ENCODE assay signal across 14 cellular contexts in genomic region chr7:151252961-151253691, GRCh38. TPM values are rescaled to one million over a fixed set of nuclear protein-coding genes. Genes with fewer than 3 reads are reported as not detected.
DNase-seq lines count a peak whose midpoint lies in the region; ATAC-seq and TF ChIP-seq lines count a peak whose summit lies in the region.
"Had no signal": no experiment of that assay in that cellular context is flagged by ENCODE, and none has a peak within 500 bp of the region (broad histone marks: within the 10 kb centered on the region; RNA-seq: fewer than 3 reads in every experiment).

No MANE protein-coding gene starts in this region.

- intact Hi-C loops in esophagus muscularis mucosa (cut with DNase I), result no loop called here
- intact Hi-C loops in upper lobe of right lung (cut with DNase I), result no loop called here

- TF ChIP-seq EP300 in esophagus muscularis mucosa (IDR thresholded peaks at IDR 0.05), result no peak

- peaks cover 44 to 48% (median 47%) of the 10 kb centered on the region in 4 donors for H3K4me1 ChIP-seq in esophagus muscularis mucosa
- H3K4me1 ChIP-seq in upper lobe of right lung, result peaks cover 15% of the 10 kb centered on the region

- H3K27ac Mint-ChIP-seq in activated T-cell treated with anti-CD3 and anti-CD28 coated beads, Interleukin-2, amount 50 U/mL, for 72 hours, result no peak overlapping the region
- no peak overlapping the region for H3K27ac Mint-ChIP-seq in natural killer cell treated with Interleukin-12 subunit alpha and Interleukin-12 subunit beta and Interleukin-15 and Interleukin-18, amount 100 ng/mL, for 72 hours

- peaks cover 13% of the 10 kb centered on the region for H3K4me1 Mint-ChIP-seq in activated T-cell treated with anti-CD3 and anti-CD28 coated beads, Interleukin-2, amount 50 U/mL, for 72 hours (ENCODE audit: low read depth)
- peaks cover 18 to 21% of the 10 kb centered on the region in 2 donors for H3K4me1 Mint-ChIP-seq in natural killer cell treated with Interleukin-12 subunit alpha and Interleukin-12 subunit beta and Interleukin-15 and Interleukin-18, amount 100 ng/mL, for 72 hours (ENCODE audit: low read depth in 2 of 2)

- no peak for DNase-seq in activated T-cell treated with anti-CD3 and anti-CD28 coated beads, Interleukin-2, amount 50 U/mL, for 72 hours
- DNase-seq in activated T-cell treated with anti-CD3 and anti-CD28 coated beads, Interleukin-2, amount 50 U/mL, for 48 hours, result no peak
- DNase-seq in esophagus muscularis mucosa (ENCODE audit: extremely low spot score) (no peak), upper lobe of right lung (no peak), C1 segment of cervical spinal cord (lab: John Stamatoyannopoulos, UW) (no peak), NCI-H1105 (lab: John Stamatoyannopoulos, UW) (no peak)
- DNase-seq in natural killer cell treated with Interleukin-12 subunit alpha and Interleukin-12 subunit beta and Interleukin-15 and Interleukin-18, amount 100 ng/mL, for 72 hours (ENCODE audit: low spot score), result no peak
- DNase-seq in activated CD4-positive, CD25-positive, alpha-beta regulatory T cell treated with anti-CD3 and anti-CD28 coated beads, Interleukin-2, amount 50 U/mL, for 72 hours, result no peak
- DNase-seq: activated T-cell treated with anti-CD3 and anti-CD28 coated beads for 4 hours, NCI-H69 had no signal

- H3K4me3 Mint-ChIP-seq in activated T-cell treated with anti-CD3 and anti-CD28 coated beads, Interleukin-2, amount 50 U/mL, for 72 hours, result peak overlapping the region; percentile 21 to 36
- peak overlapping the region; percentile 47 for H3K4me3 Mint-ChIP-seq in natural killer cell treated with Interleukin-12 subunit alpha and Interleukin-12 subunit beta and Interleukin-15 and Interleukin-18, amount 100 ng/mL, for 72 hours

- no peaks in the 10 kb centered on the region for H3K9me3 ChIP-seq in esophagus muscularis mucosa
- H3K9me3 ChIP-seq in upper lobe of right lung, result no peaks in the 10 kb centered on the region
- H3K9me3 ChIP-seq: A549, left lung, thyroid gland had no signal

- no peak for TF ChIP-seq POLR2A in esophagus muscularis mucosa (IDR thresholded peaks at IDR 0.05; ENCODE audit: low read depth)

- no peaks in the 10 kb centered on the region for H3K36me3 ChIP-seq in esophagus muscularis mucosa
- H3K36me3 ChIP-seq in upper lobe of right lung, result no peaks in the 10 kb centered on the region
- H3K36me3 ChIP-seq: left lung, thyroid gland had no signal

- H3K9me3 Mint-ChIP-seq in activated T-cell treated with anti-CD3 and anti-CD28 coated beads, Interleukin-2, amount 50 U/mL, for 72 hours, result no peaks in the 10 kb centered on the region
- H3K9me3 Mint-ChIP-seq in natural killer cell treated with Interleukin-12 subunit alpha and Interleukin-12 subunit beta and Interleukin-15 and Interleukin-18, amount 100 ng/mL, for 72 hours, result no peaks in the 10 kb centered on the region

- H3K27ac ChIP-seq in esophagus muscularis mucosa (replicated peaks in 1 of 4), result peak overlapping the region; percentile 91 to 97 (median 94)
- H3K27ac ChIP-seq in upper lobe of right lung, result peak overlapping the region; percentile 82

- H3K27me3 Mint-ChIP-seq in activated T-cell treated with anti-CD3 and anti-CD28 coated beads, Interleukin-2, amount 50 U/mL, for 72 hours (ENCODE audit: low read depth), result peaks cover 54% of the 10 kb centered on the region
- H3K27me3 Mint-ChIP-seq in natural killer cell treated with Interleukin-12 subunit alpha and Interleukin-12 subunit beta and Interleukin-15 and Interleukin-18, amount 100 ng/mL, for 72 hours, result peaks cover 48 to 69% of the 10 kb centered on the region in 2 donors

- H3K4me3 ChIP-seq in esophagus muscularis mucosa (peak overlapping the region; percentile 69 to 72 (median 70)), upper lobe of right lung (no peak overlapping the region)

- no peak for ATAC-seq in activated T-cell treated with anti-CD3 and anti-CD28 coated beads, Interleukin-2, amount 50 U/mL, for 72 hours (replicated peaks in 1 of 2)
- ATAC-seq in natural killer cell treated with Interleukin-12 subunit alpha and Interleukin-12 subunit beta and Interleukin-15 and Interleukin-18, amount 100 ng/mL, for 72 hours, result no peak
- no peak for ATAC-seq in upper lobe of right lung

- TF ChIP-seq CTCF in esophagus muscularis mucosa (IDR thresholded peaks at IDR 0.05) (no peak), upper lobe of right lung (IDR thresholded peaks at IDR 0.05) (no peak)

- 64% methylated on average over 16 of the region's 17 CpGs for WGBS in esophagus muscularis mucosa

- no peaks in the 10 kb centered on the region for H3K36me3 Mint-ChIP-seq in activated T-cell treated with anti-CD3 and anti-CD28 coated beads, Interleukin-2, amount 50 U/mL, for 72 hours (ENCODE audit: insufficient read depth in 2 of 2)
- H3K36me3 Mint-ChIP-seq in natural killer cell treated with Interleukin-12 subunit alpha and Interleukin-12 subunit beta and Interleukin-15 and Interleukin-18, amount 100 ng/mL, for 72 hours, result no peaks in the 10 kb centered on the region

- H3K27me3 ChIP-seq in esophagus muscularis mucosa (no peaks in the 10 kb centered on the region), upper lobe of right lung (no peaks in the 10 kb centered on the region)
- H3K27me3 ChIP-seq: thyroid gland had no signal

RNA-seq across cellular contexts. Expression of gene SMARCD3, which starts 4.6 kb away (rescaled TPM):
- 1 to 10 TPM; 6.5 to 8.2 TPM for total RNA-seq in activated T-cell treated with anti-CD3 and anti-CD28 coated beads, Interleukin-2, amount 50 U/mL, for 72 hours
- total RNA-seq in esophagus muscularis mucosa, result 10 to 100 TPM; 25.3 to 43.4 (median 40.6) TPM
- total RNA-seq in natural killer cell treated with Interleukin-12 subunit alpha and Interleukin-12 subunit beta and Interleukin-15 and Interleukin-18, amount 100 ng/mL, for 72 hours, result 1 to 10 TPM in 1 of 2 donors, under 1 TPM in 1; 0.93 to 1.2 TPM
- total RNA-seq in upper lobe of right lung, result 61.5 TPM

RNA-seq across cellular contexts. Expression of gene CHPF2, which starts 20.8 kb away (rescaled TPM):
- 10 to 100 TPM; 30.3 to 42.1 TPM for total RNA-seq in activated T-cell treated with anti-CD3 and anti-CD28 coated beads, Interleukin-2, amount 50 U/mL, for 72 hours
- total RNA-seq in esophagus muscularis mucosa (10 to 100 TPM; 23.7 to 39.4 (median 26.8) TPM), upper lobe of right lung (37.2 TPM)
- 10 to 100 TPM; 54.6 to 67.6 TPM for total RNA-seq in natural killer cell treated with Interleukin-12 subunit alpha and Interleukin-12 subunit beta and Interleukin-15 and Interleukin-18, amount 100 ng/mL, for 72 hours

RNA-seq across cellular contexts. Expression of gene ABCF2, which starts 26.1 kb away (rescaled TPM):
- total RNA-seq in activated T-cell treated with anti-CD3 and anti-CD28 coated beads, Interleukin-2, amount 50 U/mL, for 72 hours, result 10 to 100 TPM; 29.7 to 31.9 TPM
- 10 to 100 TPM; 33.8 to 53.2 (median 39.0) TPM for total RNA-seq in esophagus muscularis mucosa
- total RNA-seq in natural killer cell treated with Interleukin-12 subunit alpha and Interleukin-12 subunit beta and Interleukin-15 and Interleukin-18, amount 100 ng/mL, for 72 hours, result 100 to 1,000 TPM in 1 of 2 donors, 10 to 100 TPM in 1; 68.4 to 118 TPM
- total RNA-seq in upper lobe of right lung, result 26.3 TPM

RNA-seq across cellular contexts. Expression of gene H2BK1, which starts 42.8 kb away (rescaled TPM):
- 1 to 10 TPM; 3.4 to 4.4 TPM for total RNA-seq in activated T-cell treated with anti-CD3 and anti-CD28 coated beads, Interleukin-2, amount 50 U/mL, for 72 hours
- not detected for total RNA-seq in esophagus muscularis mucosa
- total RNA-seq in natural killer cell treated with Interleukin-12 subunit alpha and Interleukin-12 subunit beta and Interleukin-15 and Interleukin-18, amount 100 ng/mL, for 72 hours, result not detected
- not detected for total RNA-seq in upper lobe of right lung
- total RNA-seq: left lung, LHCN-M2, thyroid gland had no signal
